Comparison of ENCODE assay signal across 8 cellular contexts in genomic region chr22:38239101-38239761, GRCh38. TPM values are rescaled to one million over a fixed set of nuclear protein-coding genes. Genes with fewer than 3 reads are reported as not detected.
DNase-seq lines count a peak whose midpoint lies in the region; ATAC-seq and TF ChIP-seq lines count a peak whose summit lies in the region.

No MANE protein-coding gene starts in this region.

- H3K27me3 ChIP-seq in prostate gland (replicated peaks; ENCODE audit: insufficient read depth), result no peaks in the 10 kb centered on the region

- H3K4me3 Mint-ChIP-seq in Calu3 (ENCODE audit: low read depth, unreplicated experiment), result peak overlapping the region; percentile 43
- no peak overlapping the region for H3K4me3 Mint-ChIP-seq in activated T-cell treated with anti-CD3 and anti-CD28 coated beads, Interleukin-2, amount 50 U/mL, for 4 hours

- intact Hi-C loops in Calu3 (cut with micrococcal nuclease; ENCODE audit: unreplicated experiment), result loop anchor here (1.0 kb wide), 2 partner anchors 11 to 36 kb away; no protein-coding TSS in a partner anchor
- intact Hi-C loops in head of caudate nucleus (cut with DNase I), result loop anchor here (10.0 kb wide), 1 partner anchor 124 kb away; the partner anchor contains the start of gene BAIAP2L2
- intact Hi-C loops in prostate gland (cut with DNase I), result no loop called here

- peaks cover 70% of the 10 kb centered on the region for H3K36me3 Mint-ChIP-seq in Calu3 (ENCODE audit: insufficient read depth, unreplicated experiment)
- peaks cover 7% of the 10 kb centered on the region for H3K36me3 Mint-ChIP-seq in activated T-cell treated with anti-CD3 and anti-CD28 coated beads, Interleukin-2, amount 50 U/mL, for 4 hours (ENCODE audit: insufficient read depth)

- H3K27ac Mint-ChIP-seq in Calu3 (ENCODE audit: unreplicated experiment), result peak overlapping the region; percentile 92

- TF ChIP-seq POLR2A in prostate gland (IDR thresholded peaks at IDR 0.05), result no peak

- H3K4me1 Mint-ChIP-seq in Calu3 (ENCODE audit: low read depth, unreplicated experiment), result peaks cover 73% of the 10 kb centered on the region
- H3K4me1 Mint-ChIP-seq in activated T-cell treated with anti-CD3 and anti-CD28 coated beads, Interleukin-2, amount 50 U/mL, for 4 hours (ENCODE audit: low read depth), result no peaks in the 10 kb centered on the region

- WGBS in prostate gland, result 21% methylated on average over 14 of the region's 14 CpGs

- CTCF ChIA-PET in Calu3 (lab: Charles Lee), result interaction anchor here (0.6 to 1.5 kb wide), 7 partner anchors 10 to 124 kb away, joined by 3 to 14 read pairs (median 3); no protein-coding TSS in a partner anchor

- peak; percentile 70 for DNase-seq in Calu3
- DNase-seq in head of caudate nucleus, result peak in 39 of 42 donors; percentile 24 to 91 (median 74)
- peak; percentile 36 for DNase-seq in prostate gland (ENCODE audit: low spot score)
- no peak for DNase-seq in stimulated activated naive CD4-positive, alpha-beta T cell (lab: John Stamatoyannopoulos, UW)
- no peak for DNase-seq in NCI-H187 treated with DMSO at 0.1 percent for 48 hours (lab: John Stamatoyannopoulos, UW)
- no peak for DNase-seq in NCI-H69 (lab: John Stamatoyannopoulos, UW)
- DNase-seq in activated T-cell treated with anti-CD3 and anti-CD28 coated beads, Interleukin-2, amount 50 U/mL, for 4 hours, result no peak

- H3K4me1 ChIP-seq in prostate gland (replicated peaks), result peaks cover 20% of the 10 kb centered on the region

- no peak for ATAC-seq in activated T-cell treated with anti-CD3 and anti-CD28 coated beads, Interleukin-2, amount 50 U/mL, for 4 hours

- no peaks in the 10 kb centered on the region for H3K9me3 ChIP-seq in prostate gland

- no TSS peak for BruUV-seq in Calu3 (replicated peaks; lab: Mats Ljungman, UMichigan)

- H3K4me3 ChIP-seq in WI38 (ENCODE audit: low read depth, low read length) (peak overlapping the region; percentile 8; the same call in 1 of the 2 replicates), prostate gland (no peak overlapping the region)

- peak overlapping the region; percentile 53 to 61 for H3K27ac ChIP-seq in prostate gland

- H3K9me3 Mint-ChIP-seq in Calu3 (ENCODE audit: low read depth, unreplicated experiment), result no peaks in the 10 kb centered on the region
- no peaks in the 10 kb centered on the region for H3K9me3 Mint-ChIP-seq in activated T-cell treated with anti-CD3 and anti-CD28 coated beads, Interleukin-2, amount 50 U/mL, for 4 hours

- H3K27me3 Mint-ChIP-seq in Calu3 (ENCODE audit: unreplicated experiment), result no peaks in the 10 kb centered on the region
- H3K27me3 Mint-ChIP-seq in activated T-cell treated with anti-CD3 and anti-CD28 coated beads, Interleukin-2, amount 50 U/mL, for 4 hours (ENCODE audit: low read depth), result no peaks in the 10 kb centered on the region

- no peaks in the 10 kb centered on the region for H3K36me3 ChIP-seq in prostate gland

- TF ChIP-seq CTCF in Calu3 (IDR thresholded peaks at IDR 0.05; ENCODE audit: unreplicated experiment) (no peak), WI38 (IDR thresholded peaks at IDR 0.05; ENCODE audit: low read depth, low read length) (0 out of 2 replicates have a peak, but pooled peaks have one; percentile 11), prostate gland (IDR thresholded peaks at IDR 0.05) (peak in 2 of 4 experiments; percentile 11 to 30)

RNA-seq across cellular contexts. Expression of gene TMEM184B, which starts 33.6 kb away (rescaled TPM):
- total RNA-seq in Calu3 (2022), result 113 and 114 TPM in 2 replicates
- 100 to 1,000 TPM in 1 of 2 donors, 10 to 100 TPM in 1; 76.0 to 137 TPM for total RNA-seq in prostate gland
- total RNA-seq in activated T-cell treated with anti-CD3 and anti-CD28 coated beads, Interleukin-2, amount 50 U/mL, for 4 hours, result 10 to 100 TPM; 26.5 to 33.5 (median 27.8) TPM

RNA-seq across cellular contexts. Expression of gene MAFF, which starts 37.4 kb away (rescaled TPM):
- 62.4 and 64.8 TPM in 2 replicates for total RNA-seq in Calu3 (2022)
- 10 to 100 TPM; 23.6 to 26.0 TPM for total RNA-seq in prostate gland
- total RNA-seq in activated T-cell treated with anti-CD3 and anti-CD28 coated beads, Interleukin-2, amount 50 U/mL, for 4 hours, result 10 to 100 TPM in 2 of 3 donors, 1 to 10 TPM in 1; 8.9 to 12.2 (median 10.7) TPM

RNA-seq across cellular contexts. Expression of gene PLA2G6, which starts 57.6 kb away (rescaled TPM):
- 43.5 and 44.0 TPM in 2 replicates for total RNA-seq in Calu3 (2022)
- 100 to 1,000 TPM in 1 of 2 donors, 10 to 100 TPM in 1; 61.5 to 138 TPM for total RNA-seq in prostate gland
- 10 to 100 TPM; 18.1 to 29.8 (median 22.0) TPM for total RNA-seq in activated T-cell treated with anti-CD3 and anti-CD28 coated beads, Interleukin-2, amount 50 U/mL, for 4 hours

Comparison
In these comparisons a context has a peak if more than half of its experiments do, and no peak if none do; other contexts are left out.
1. DNase-seq: peak in Calu3 (single experiment), head of caudate nucleus (39 of 42) and prostate gland (single experiment); none in stimulated activated naive CD4-positive, alpha-beta T cell (0 of 6), NCI-H187 treated with DMSO at 0.1 percent for 48 hours (single experiment), NCI-H69 (single experiment) and activated T-cell treated with anti-CD3 and anti-CD28 coated beads, Interleukin-2, amount 50 U/mL, for 4 hours (single experiment).